Comparison of ENCODE assay signal across 18 cellular contexts in genomic region chr15:72281713-72282112, GRCh38. TPM values are rescaled to one million over a fixed set of nuclear protein-coding genes. Genes with fewer than 3 reads are reported as not detected.
"Had no signal": no experiment of that assay in that cellular context is flagged by ENCODE, and none has a peak within 500 bp of the region (broad histone marks: within the 10 kb centered on the region; RNA-seq: fewer than 3 reads in every experiment).

No MANE protein-coding gene starts in this region.

- H3K27me3 Mint-ChIP-seq: natural killer cell treated with Interleukin-12 subunit alpha and Interleukin-12 subunit beta and Interleukin-15 and Interleukin-18, amount 100 ng/mL, for 72 hours had no signal

- H3K36me3 Mint-ChIP-seq: activated naive CD8-positive, alpha-beta T cell treated with anti-CD3 and anti-CD28 coated beads, Interleukin-2, amount 10 ng/mL, durations not matched to agents 7 days and 5 days; natural killer cell treated with Interleukin-12 subunit alpha and Interleukin-12 subunit beta and Interleukin-15 and Interleukin-18, amount 100 ng/mL, for 72 hours had no signal

- FAIRE-seq: endothelial cell of umbilical vein, urothelium cell line had no signal

- H3K4me3 Mint-ChIP-seq: activated naive CD8-positive, alpha-beta T cell treated with anti-CD3 and anti-CD28 coated beads, Interleukin-2, amount 10 ng/mL, durations not matched to agents 7 days and 5 days; activated T-helper 1 cell treated with anti-CD3 and anti-CD28 coated beads, Interleukin-12 subunit alpha, Interleukin-12 subunit beta, Interleukin-2, Interleukin-4 antibody, amounts not matched to agents 30 ng/mL and 10 ng/mL and 1 ng/mL, durations not matched to agents 14 hours and 24 hours and 36 hours; natural killer cell treated with Interleukin-12 subunit alpha and Interleukin-12 subunit beta and Interleukin-15 and Interleukin-18, amount 100 ng/mL, for 72 hours had no signal

- H3K9me3 Mint-ChIP-seq: activated naive CD8-positive, alpha-beta T cell treated with anti-CD3 and anti-CD28 coated beads, Interleukin-2, amount 10 ng/mL, durations not matched to agents 7 days and 5 days; activated T-helper 1 cell treated with anti-CD3 and anti-CD28 coated beads, Interleukin-12 subunit alpha, Interleukin-12 subunit beta, Interleukin-2, Interleukin-4 antibody, amounts not matched to agents 30 ng/mL and 10 ng/mL and 1 ng/mL, durations not matched to agents 14 hours and 24 hours and 36 hours; natural killer cell treated with Interleukin-12 subunit alpha and Interleukin-12 subunit beta and Interleukin-15 and Interleukin-18, amount 100 ng/mL, for 72 hours had no signal

- H3K27ac Mint-ChIP-seq: activated naive CD8-positive, alpha-beta T cell treated with anti-CD3 and anti-CD28 coated beads, Interleukin-2, amount 10 ng/mL, durations not matched to agents 7 days and 5 days; activated T-helper 1 cell treated with anti-CD3 and anti-CD28 coated beads, Interleukin-12 subunit alpha, Interleukin-12 subunit beta, Interleukin-2, Interleukin-4 antibody, amounts not matched to agents 30 ng/mL and 10 ng/mL and 1 ng/mL, durations not matched to agents 14 hours and 24 hours and 36 hours; natural killer cell treated with Interleukin-12 subunit alpha and Interleukin-12 subunit beta and Interleukin-15 and Interleukin-18, amount 100 ng/mL, for 72 hours had no signal

- ATAC-seq: natural killer cell treated with Interleukin-12 subunit alpha and Interleukin-12 subunit beta and Interleukin-15 and Interleukin-18, amount 100 ng/mL, for 72 hours had no signal

- DNase-seq: activated CD4-positive, CD25-positive, alpha-beta regulatory T cell treated with anti-CD3 and anti-CD28 coated beads, Interleukin-2, amount 50 U/mL, for 72 hours; activated naive CD4-positive, alpha-beta T cell; activated naive CD8-positive, alpha-beta T cell treated with anti-CD3 and anti-CD28 coated beads, Interleukin-2, amount 10 ng/mL, durations not matched to agents 7 days and 5 days; anterior cingulate cortex; brain microvascular endothelial cell; effector CD8-positive, alpha-beta T cell; esophagus squamous epithelium; glutamatergic neuron; posterior cingulate gyrus; stimulated activated CD4-positive, alpha-beta T cell treated with anti-CD3 and anti-CD28 coated beads, Interleukin-15, amount 100 ng/mL, for 24 hours; stimulated activated CD4-positive, alpha-beta T cell treated with anti-CD3 and anti-CD28 coated beads, Interleukin-4, amount 100 ng/mL, for 1 hour; stimulated activated naive CD4-positive, alpha-beta T cell; tibial artery had no signal

RNA-seq across cellular contexts. Expression of gene CELF6, which starts 38.2 kb away (rescaled TPM):
- total RNA-seq: endothelial cell of umbilical vein, fibroblast of villous mesenchyme had no signal
